18 cellular contexts compared by ENCODE assay signal in the genomic region with DNA sequence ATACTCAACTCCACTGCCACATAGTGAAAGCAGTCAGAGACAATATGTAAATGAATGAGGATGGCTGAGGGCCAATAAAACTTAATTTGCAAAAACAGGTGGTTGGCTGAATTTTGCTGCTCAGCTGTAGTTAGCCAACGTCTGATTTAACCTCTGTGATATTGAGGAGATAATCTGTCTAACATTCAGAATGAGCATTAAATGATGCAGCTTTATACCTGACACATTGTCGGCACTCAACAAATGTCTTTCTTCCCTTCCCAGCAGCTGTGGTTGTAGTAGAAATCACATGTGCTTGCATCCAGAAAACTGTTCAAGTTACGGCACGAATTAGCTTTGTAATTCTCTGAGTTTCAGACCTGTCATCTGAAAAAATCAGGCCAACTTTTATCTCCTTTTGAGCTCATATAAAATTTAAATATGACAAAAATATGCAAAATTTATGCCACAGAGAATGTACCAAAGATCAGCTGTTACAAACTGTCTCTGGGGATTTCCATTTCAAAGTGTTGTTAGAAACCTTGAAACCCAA.
DNase-seq lines count a peak whose midpoint lies in the region; ATAC-seq and TF ChIP-seq lines count a peak whose summit lies in the region.
"Had no signal": no experiment of that assay in that cellular context is flagged by ENCODE, and none has a peak within 500 bp of the region (broad histone marks: within the 10 kb centered on the region; RNA-seq: fewer than 3 reads in every experiment).

No MANE protein-coding gene starts in this region.

- H3K27me3 Mint-ChIP-seq in stimulated activated naive CD8-positive, alpha-beta T cell treated with anti-CD3 and anti-CD28 coated beads, Interleukin-15, Interleukin-2, amounts not matched to agents 100 ng/mL and 50 ng/mL, for 24 hours, result peaks cover 10% of the 10 kb centered on the region
- H3K27me3 Mint-ChIP-seq in endothelial cell (ENCODE audit: unreplicated experiment), result no peaks in the 10 kb centered on the region
- peaks cover 0 to 6% (median 3%) of the 10 kb centered on the region in 3 donors for H3K27me3 Mint-ChIP-seq in immature natural killer cell (ENCODE audit: low read depth in 3 of 3)
- H3K27me3 Mint-ChIP-seq: memory B cell had no signal

- TF ChIP-seq CTCF in endothelial cell (IDR thresholded peaks at IDR 0.05; ENCODE audit: unreplicated experiment), result no peak

- H3K4me1 Mint-ChIP-seq in stimulated activated naive CD8-positive, alpha-beta T cell treated with anti-CD3 and anti-CD28 coated beads, Interleukin-15, Interleukin-2, amounts not matched to agents 100 ng/mL and 50 ng/mL, for 24 hours (ENCODE audit: low read depth), result peaks cover 19% of the 10 kb centered on the region
- no peaks in the 10 kb centered on the region for H3K4me1 Mint-ChIP-seq in endothelial cell (ENCODE audit: unreplicated experiment)
- no peaks in the 10 kb centered on the region for H3K4me1 Mint-ChIP-seq in immature natural killer cell

- H3K36me3 Mint-ChIP-seq in stimulated activated naive CD8-positive, alpha-beta T cell treated with anti-CD3 and anti-CD28 coated beads, Interleukin-15, Interleukin-2, amounts not matched to agents 100 ng/mL and 50 ng/mL, for 24 hours (ENCODE audit: low read depth), result no peaks in the 10 kb centered on the region
- H3K36me3 Mint-ChIP-seq in endothelial cell (ENCODE audit: low read depth, unreplicated experiment), result no peaks in the 10 kb centered on the region
- no peaks in the 10 kb centered on the region for H3K36me3 Mint-ChIP-seq in immature natural killer cell
- H3K36me3 Mint-ChIP-seq: memory B cell had no signal

- peak overlapping the region; percentile 34 for H3K27ac Mint-ChIP-seq in stimulated activated naive CD8-positive, alpha-beta T cell treated with anti-CD3 and anti-CD28 coated beads, Interleukin-15, Interleukin-2, amounts not matched to agents 100 ng/mL and 50 ng/mL, for 24 hours
- H3K27ac Mint-ChIP-seq in endothelial cell (ENCODE audit: unreplicated experiment) (no peak overlapping the region), immature natural killer cell (no peak overlapping the region)
- H3K27ac Mint-ChIP-seq: memory B cell had no signal

- no peak overlapping the region for H3K4me3 Mint-ChIP-seq in stimulated activated naive CD8-positive, alpha-beta T cell treated with anti-CD3 and anti-CD28 coated beads, Interleukin-15, Interleukin-2, amounts not matched to agents 100 ng/mL and 50 ng/mL, for 24 hours
- H3K4me3 Mint-ChIP-seq in endothelial cell (ENCODE audit: unreplicated experiment) (no peak overlapping the region), immature natural killer cell (no peak overlapping the region)
- H3K4me3 Mint-ChIP-seq: memory B cell had no signal

- no peak for ATAC-seq in stimulated activated naive CD8-positive, alpha-beta T cell treated with anti-CD3 and anti-CD28 coated beads, Interleukin-15, Interleukin-2, amounts not matched to agents 100 U/mL and 50 U/mL, for 24 hours
- ATAC-seq in HG02981 (IDR thresholded peaks at IDR 0.05; ENCODE audit: unreplicated experiment), result peak; percentile 37
- ATAC-seq: PC-3, sciatic nerve had no signal

- no peak for DNase-seq in stimulated activated naive CD8-positive, alpha-beta T cell treated with anti-CD3 and anti-CD28 coated beads, Interleukin-15, Interleukin-2, amounts not matched to agents 100 U/mL and 50 U/mL, for 24 hours
- DNase-seq in OCI-M1 (lab: John Stamatoyannopoulos, UW), result peak; percentile 17
- DNase-seq in epidermal melanocyte (ENCODE audit: insufficient read length, low spot score), result no peak
- DNase-seq in anterior cingulate cortex (lab: John Stamatoyannopoulos, UW), result no peak
- DNase-seq in endothelial cell (ENCODE audit: low spot score), result no peak
- no peak for DNase-seq in immature natural killer cell
- DNase-seq: activated CD8-positive, alpha-beta memory T cell treated with anti-CD3 and anti-CD28 coated beads, Interleukin-2, amount 50 U/mL, for 4 hours; cerebellar nuclear complex; GF-D8; NCI-H187; NCI-H510A; PC-3; stimulated activated CD4-positive, alpha-beta T cell treated with anti-CD3 and anti-CD28 coated beads, Interleukin-4, amount 100 ng/mL, for 1 hour; upper lobe of right lung had no signal

- H3K9me3 Mint-ChIP-seq in stimulated activated naive CD8-positive, alpha-beta T cell treated with anti-CD3 and anti-CD28 coated beads, Interleukin-15, Interleukin-2, amounts not matched to agents 100 ng/mL and 50 ng/mL, for 24 hours, result no peaks in the 10 kb centered on the region
- no peaks in the 10 kb centered on the region for H3K9me3 Mint-ChIP-seq in endothelial cell (ENCODE audit: unreplicated experiment)
- H3K9me3 Mint-ChIP-seq in immature natural killer cell, result no peaks in the 10 kb centered on the region
- H3K9me3 Mint-ChIP-seq: memory B cell had no signal
